ENCODE assay signal across 11 cellular contexts in genomic region chr10:71714055-71714454, GRCh38. TPM values are rescaled to one million over a fixed set of nuclear protein-coding genes. Genes with fewer than 3 reads are reported as not detected.
DNase-seq lines count a peak whose midpoint lies in the region; ATAC-seq, FAIRE-seq and TF ChIP-seq lines count a peak whose summit lies in the region.
"Had no signal": no experiment of that assay in that cellular context is flagged by ENCODE, and none has a peak within 500 bp of the region (broad histone marks: within the 10 kb centered on the region; RNA-seq: fewer than 3 reads in every experiment).

No MANE protein-coding gene starts in this region.

- TF ChIP-seq RAD21 in K562 (CRISPR knock-in tag; conservative IDR thresholded peaks at IDR 0.05 in 1 of 2, IDR thresholded peaks at IDR 0.05 in 1 of 2) = no peak

- H4K20me1 ChIP-seq in K562 (replicated peaks; ENCODE audit: control insufficient read depth, insufficient read depth, low read length) = no peaks in the 10 kb centered on the region

- peak overlapping the region; percentile 73; the same call in 2 of the 3 replicates for H3K27ac ChIP-seq in K562 (ENCODE audit: extremely low read depth, low read depth, low read length)
- H3K27ac ChIP-seq in mucosa of rectum (ENCODE audit: low read depth in 2 of 2, low read length in 2 of 2) = peak overlapping the region; percentile 74 to 84
- peak overlapping the region; percentile 88 to 91 for H3K27ac ChIP-seq in tibial artery

- H3K4me2 ChIP-seq in K562 (ENCODE audit: insufficient read depth, low read length) = no peak overlapping the region
- H3K4me2 ChIP-seq: SK-N-SH had no signal

- POLR2A ChIA-PET in K562 (lab: Yijun Ruan, JAX) = interaction anchor here (1.6 to 2.6 kb wide), 2 partner anchors 12 to 65 kb away, joined by 3 to 6 read pairs; no protein-coding TSS in a partner anchor

- H3K4me1 ChIP-seq in K562 (replicated peaks in 1 of 2; ENCODE audit: control insufficient read depth in 2 of 2, insufficient read depth in 2 of 2, low read length in 2 of 2) (peaks cover 24 to 46% of the 10 kb centered on the region in 2 experiments), mucosa of rectum (ENCODE audit: control insufficient read depth in 2 of 2, insufficient read depth in 2 of 2, low read length in 2 of 2) (peaks cover 19 to 29% of the 10 kb centered on the region in 2 donors), tibial artery (peaks cover 3 to 62% (median 54%) of the 10 kb centered on the region in 4 donors)

- peak overlapping the region; percentile 99 for H3K27ac Mint-ChIP-seq in activated T-cell treated with anti-CD3 and anti-CD28 coated beads, Interleukin-2, amount 50 U/mL, for 72 hours

- DNase-seq in activated T-cell treated with anti-CD3 and anti-CD28 coated beads, Interleukin-2, amount 50 U/mL, for 72 hours = no peak
- no peak for DNase-seq in activated T-cell treated with anti-CD3 and anti-CD28 coated beads, Interleukin-2, amount 50 U/mL, for 1 hour
- DNase-seq in K562 (ENCODE audit: extremely low read depth in 1 of 4, low spot score in 3 of 4) (no peak), tibial artery (no peak), CD1c-positive myeloid dendritic cell (ENCODE audit: extremely low spot score) (no peak), ureter (ENCODE audit: low spot score) (no peak)
- DNase-seq: NCI-H1092; SK-N-SH; stimulated activated CD4-positive, alpha-beta T cell treated with anti-CD3 and anti-CD28 coated beads, Interleukin-4, amount 100 ng/mL, for 4 hours had no signal

- intact Hi-C loops in K562 (cut with micrococcal nuclease) (no loop called here), tibial artery (cut with DNase I; ENCODE audit: low total_unique reads) (loop anchor here (2.0 kb wide), 1 partner anchor 59 kb away; the partner anchor contains the start of gene VSIR)

- in situ Hi-C loops in K562 (cut with MboI) = loop anchor here (5.0 kb wide), 1 partner anchor 98 kb away; no protein-coding TSS in a partner anchor

- H3K9ac ChIP-seq in K562 (ENCODE audit: insufficient read depth in 1 of 2, low read depth in 2 of 2, low read length in 2 of 2) = peak overlapping the region in 1 of 2 experiments; percentile 15; a peak in 1 of 4 replicates
- H3K9ac ChIP-seq in mucosa of rectum (ENCODE audit: low read depth in 1 of 2, low read length in 2 of 2) = peak overlapping the region; percentile 25 to 58
- H3K9ac ChIP-seq: SK-N-SH had no signal

- TF ChIP-seq CTCF in K562 (IDR thresholded peaks at IDR 0.05 in 2 of 3, conservative IDR thresholded peaks at IDR 0.05 in 1 of 3; ENCODE audit: insufficient read depth in 2 of 3, low read depth in 1 of 3, low read length in 3 of 3) (no peak), tibial artery (IDR thresholded peaks at IDR 0.05) (no peak)

- no peak for ATAC-seq in activated T-cell treated with anti-CD3 and anti-CD28 coated beads, Interleukin-2, amount 50 U/mL, for 72 hours (replicated peaks in 1 of 2)
- ATAC-seq in K562 (no peak), HG03159 (IDR thresholded peaks at IDR 0.05; ENCODE audit: unreplicated experiment) (no peak)

- peaks cover 54% of the 10 kb centered on the region for H3K4me1 Mint-ChIP-seq in activated T-cell treated with anti-CD3 and anti-CD28 coated beads, Interleukin-2, amount 50 U/mL, for 72 hours (ENCODE audit: low read depth)

- FAIRE-seq in K562 (lab: Jason Lieb, UNC) = no peak

- peak overlapping the region; percentile 91 for H2AFZ ChIP-seq in K562 (ENCODE audit: low read depth, low read length)

- CTCF ChIA-PET in K562 (lab: Yijun Ruan, JAX; ENCODE audit: low intra/inter-chr PET ratio) = interaction anchor here (0.6 to 0.7 kb wide), 2 partner anchors 394 to 1146 kb away, joined by 3 read pairs; no protein-coding TSS in a partner anchor

- H3K27me3 Mint-ChIP-seq in activated T-cell treated with anti-CD3 and anti-CD28 coated beads, Interleukin-2, amount 50 U/mL, for 72 hours (ENCODE audit: low read depth) = no peaks in the 10 kb centered on the region

- no peaks in the 10 kb centered on the region for H3K36me3 ChIP-seq in K562 (ENCODE audit: control insufficient read depth, insufficient read depth, low read length)
- H3K36me3 ChIP-seq in mucosa of rectum (ENCODE audit: control insufficient read depth in 2 of 2, insufficient read depth in 2 of 2, low read length in 2 of 2) = no peaks in the 10 kb centered on the region
- no peaks in the 10 kb centered on the region for H3K36me3 ChIP-seq in tibial artery

- H3K27me3 ChIP-seq in K562 (ENCODE audit: control insufficient read depth in 2 of 2, insufficient read depth in 2 of 2, low read length in 2 of 2) = no peaks in the 10 kb centered on the region
- no peaks in the 10 kb centered on the region for H3K27me3 ChIP-seq in mucosa of rectum (ENCODE audit: control insufficient read depth in 2 of 2, insufficient read depth in 2 of 2, low read length in 2 of 2)
- H3K27me3 ChIP-seq in tibial artery = no peaks in the 10 kb centered on the region

- no peak overlapping the region for H3K4me3 ChIP-seq in K562
- no peak overlapping the region for H3K4me3 ChIP-seq in mucosa of rectum (ENCODE audit: low read length in 2 of 2)
- peak overlapping the region in 1 of 2 donors; percentile 12 for H3K4me3 ChIP-seq in tibial artery

- no peaks in the 10 kb centered on the region for H3K9me1 ChIP-seq in K562 (ENCODE audit: control insufficient read depth, insufficient read depth, low read length)

- no peak for TF ChIP-seq POLR2A in K562 (conservative IDR thresholded peaks at IDR 0.05)

- no peaks in the 10 kb centered on the region for H3K79me2 ChIP-seq in K562 (ENCODE audit: control insufficient read depth, insufficient read depth, low read length)

- H3K36me3 Mint-ChIP-seq in activated T-cell treated with anti-CD3 and anti-CD28 coated beads, Interleukin-2, amount 50 U/mL, for 72 hours (ENCODE audit: insufficient read depth in 2 of 2) = no peaks in the 10 kb centered on the region

- H3K9me3 Mint-ChIP-seq in activated T-cell treated with anti-CD3 and anti-CD28 coated beads, Interleukin-2, amount 50 U/mL, for 72 hours = no peaks in the 10 kb centered on the region

- no peaks in the 10 kb centered on the region for H3K9me3 ChIP-seq in K562 (replicated peaks; ENCODE audit: control insufficient read depth, insufficient read depth, low read depth, low read length)
- H3K9me3 ChIP-seq in mucosa of rectum (ENCODE audit: control insufficient read depth in 2 of 2, low read length in 2 of 2) = no peaks in the 10 kb centered on the region
- no peaks in the 10 kb centered on the region for H3K9me3 ChIP-seq in tibial artery
- H3K9me3 ChIP-seq: SK-N-SH had no signal

- no TSS peak for BruUV-seq in K562 (replicated peaks; lab: Mats Ljungman, UMichigan)

- TF ChIP-seq EP300 in K562 (IDR thresholded peaks at IDR 0.05; ENCODE audit: low read length) = no peak

- H3K4me3 Mint-ChIP-seq in activated T-cell treated with anti-CD3 and anti-CD28 coated beads, Interleukin-2, amount 50 U/mL, for 72 hours = peak overlapping the region; percentile 85 to 87

- WGBS in K562 (ENCODE audit: insufficient coverage, low coverage, missing lambda C conversion rate) = 76% methylated on average over 3 of the region's 3 CpGs

TF ChIP-seq in K562, 482 proteins besides CTCF, POLR2A, EP300 and RAD21 (continues in another document):
- no peak for TF ChIP-seq ILK (tag; IDR thresholded peaks at IDR 0.05; ENCODE audit: borderline replicate concordance, low read depth)
- 0 out of 2 replicates have a peak, but pooled peaks have one; percentile 6 for TF ChIP-seq GABPA (tag; conservative IDR thresholded peaks at IDR 0.05; ENCODE audit: low read depth)
- TF ChIP-seq DIDO1 (tag; IDR thresholded peaks at IDR 0.05; ENCODE audit: low read depth) = no peak

RNA-seq across cellular contexts. Expression of gene C10orf105, which starts 5.5 kb away (rescaled TPM):
- total RNA-seq in activated T-cell treated with anti-CD3 and anti-CD28 coated beads, Interleukin-2, amount 50 U/mL, for 72 hours = under 1 TPM; 0.35 to 0.43 TPM
- total RNA-seq in K562 (2011; cell fraction: chromatin; rRNA removed; ENCODE audit: low replicate concordance) = 0.09 TPM in 1 of 2 replicates, not detected in the other
- 0.17 TPM in 1 of 2 replicates, not detected in the other for total RNA-seq in K562 (2011; cell fraction: nucleolus; rRNA removed)
- not detected in 2 replicates for total RNA-seq in K562 (2011; cell fraction: nucleoplasm; rRNA removed)
- total RNA-seq in K562 (2014; rRNA removed) (not detected in 2 replicates), K562 (2014; rRNA removed; fragmentation: Illumina TruSeq; extraction: Trizol) (0.03 and 0.04 TPM in 2 replicates), K562 (2015; rRNA removed; fragmentation: Illumina TruSeq; extraction: Trizol) (0.15 and 0.25 TPM in 2 replicates), K562 (2021) (0.09 TPM in 2 replicates), ureter (0.34 TPM)
- polyA plus RNA-seq in K562 (2011; rRNA removed) (0.04 TPM in 2 replicates), K562 (2014; fragmentation: Illumina TruSeq; extraction: Trizol) (0.03 and 0.07 TPM in 2 replicates), K562 (2014; fragmentation: Nextera tagmentation; extraction: Ambion mirVana) (not detected), K562 (2014; rRNA removed) (0.04 and 0.11 TPM in 2 replicates)
- polyA plus RNA-seq in K562 (2011; cell fraction: cytosol; rRNA removed) = 0.01 and 0.12 TPM in 2 replicates
- 0.10 TPM in 1 of 2 replicates, not detected in the other for polyA plus RNA-seq in K562 (2011; cell fraction: nucleus; rRNA removed)
- 0.40 and 0.58 TPM in 2 replicates for polyA plus RNA-seq in K562 (2012)
- 0.18 TPM in 1 of 2 replicates, not detected in the other for polyA minus RNA-seq in K562 (2011; rRNA and poly(A)+ RNA removed)
- 0.19 TPM in 1 of 2 replicates, not detected in the other for polyA minus RNA-seq in K562 (2011; cell fraction: cytosol; rRNA and poly(A)+ RNA removed)
- polyA minus RNA-seq in K562 (2011; cell fraction: nucleus; rRNA and poly(A)+ RNA removed) = under 0.01 and 0.11 TPM in 2 replicates
- polyA plus RNA-seq: SK-N-SH had no signal

RNA-seq across cellular contexts. Expression of gene VSIR, which starts 59.3 kb away (rescaled TPM):
- total RNA-seq in activated T-cell treated with anti-CD3 and anti-CD28 coated beads, Interleukin-2, amount 50 U/mL, for 72 hours = 10 to 100 TPM; 70.1 to 70.5 TPM
- total RNA-seq in K562 (2011; cell fraction: chromatin; rRNA removed; ENCODE audit: low replicate concordance) = 4.2 and 14.4 TPM in 2 replicates
- total RNA-seq in K562 (2011; cell fraction: nucleolus; rRNA removed) = 9.6 and 14.8 TPM in 2 replicates
- total RNA-seq in K562 (2011; cell fraction: nucleoplasm; rRNA removed) = 9.2 and 10.6 TPM in 2 replicates
- total RNA-seq in K562 (2014; rRNA removed) (12.7 and 13.1 TPM in 2 replicates), K562 (2014; rRNA removed; fragmentation: Illumina TruSeq; extraction: Trizol) (2.4 and 3.0 TPM in 2 replicates), K562 (2015; rRNA removed; fragmentation: Illumina TruSeq; extraction: Trizol) (20.1 and 20.5 TPM in 2 replicates), K562 (2021) (15.2 and 15.7 TPM in 2 replicates), ureter (65.6 TPM)
- polyA plus RNA-seq in K562 (2011; rRNA removed) (6.3 and 7.9 TPM in 2 replicates), K562 (2014; fragmentation: Illumina TruSeq; extraction: Trizol) (12.1 and 15.1 TPM in 2 replicates), K562 (2014; fragmentation: Nextera tagmentation; extraction: Ambion mirVana) (under 1 TPM; 0.14 to 0.41 TPM), K562 (2014; rRNA removed) (9.3 and 12.6 TPM in 2 replicates)
- polyA plus RNA-seq in K562 (2011; cell fraction: cytosol; rRNA removed) = 4.8 and 19.8 TPM in 2 replicates
- 7.5 and 24.7 TPM in 2 replicates for polyA plus RNA-seq in K562 (2011; cell fraction: nucleus; rRNA removed)
- 17.5 and 209 TPM in 2 replicates for polyA plus RNA-seq in K562 (2012)
- 2.1 and 6.2 TPM in 2 replicates for polyA minus RNA-seq in K562 (2011; rRNA and poly(A)+ RNA removed)
- 4.9 and 8.1 TPM in 2 replicates for polyA minus RNA-seq in K562 (2011; cell fraction: cytosol; rRNA and poly(A)+ RNA removed)
- polyA minus RNA-seq in K562 (2011; cell fraction: nucleus; rRNA and poly(A)+ RNA removed) = 6.1 and 8.9 TPM in 2 replicates
